8 cellular contexts compared by ENCODE assay signal in the genomic region with DNA sequence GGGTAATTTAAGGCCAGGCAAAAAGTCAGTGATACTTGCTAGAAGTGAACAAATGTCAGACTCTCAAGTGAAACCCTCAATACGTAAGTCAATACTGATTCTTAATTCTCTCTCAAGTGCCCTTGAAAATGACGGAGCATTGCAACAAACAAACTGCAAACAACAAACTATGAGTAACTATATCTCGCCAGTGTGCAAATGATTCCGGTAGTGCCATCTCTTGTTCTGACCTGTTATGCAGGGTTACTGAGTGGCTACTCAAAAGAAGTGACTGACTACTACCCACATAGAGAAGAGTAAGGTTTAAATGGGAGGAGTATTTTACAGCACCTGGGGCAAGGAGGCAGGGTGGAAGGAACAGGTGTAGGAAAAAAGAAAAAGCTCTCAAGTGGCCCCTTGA. TPM values are rescaled to one million over a fixed set of nuclear protein-coding genes. Genes with fewer than 3 reads are reported as not detected.
A peak's percentile ranks its signal among the peaks of the same experiment; 100 is the strongest.
DNase-seq lines count a peak whose midpoint lies in the region; ATAC-seq, FAIRE-seq and TF ChIP-seq lines count a peak whose summit lies in the region.

No MANE protein-coding gene starts in this region.

- H3K36me3 Mint-ChIP-seq in endodermal cell (ENCODE audit: low read depth) = no peaks in the 10 kb centered on the region

- H3K27ac ChIP-seq in endodermal cell (ENCODE audit: low read depth, low read length) (no peak overlapping the region), pancreas (peak overlapping the region; percentile 12 to 99 (median 98))

- DNase-seq in NCI-H510A (lab: John Stamatoyannopoulos, UW) (peak; percentile 35), endodermal cell (no peak), pancreas (no peak), AG08395 (ENCODE audit: low spot score) (no peak)
- no peak for DNase-seq in stimulated activated CD4-positive, alpha-beta T cell treated with anti-CD3 and anti-CD28 coated beads, Interleukin-1b, Interleukin-23, amount 100 ng/mL, for 48 hours

- H3K36me3 ChIP-seq in endodermal cell (ENCODE audit: control insufficient read depth, insufficient read depth, low read length) (no peaks in the 10 kb centered on the region), pancreas (no peaks in the 10 kb centered on the region)

- H3K27ac Mint-ChIP-seq in endodermal cell = no peak overlapping the region

- peaks cover 68% of the 10 kb centered on the region for H3K4me1 Mint-ChIP-seq in endodermal cell

- intact Hi-C loops in pancreas (cut with DNase I) = no loop called here

- H3K4me1 ChIP-seq in endodermal cell (ENCODE audit: control insufficient read depth, insufficient read depth, low read length) = peaks cover 11% of the 10 kb centered on the region
- H3K4me1 ChIP-seq in pancreas = peaks cover 16 to 26% (median 25%) of the 10 kb centered on the region in 3 donors

- no peaks in the 10 kb centered on the region for H3K27me3 Mint-ChIP-seq in endodermal cell (ENCODE audit: insufficient read depth)

- ATAC-seq in pancreas (peak in 1 of 4 donors; percentile 1), HG03460 (IDR thresholded peaks at IDR 0.05; ENCODE audit: unreplicated experiment) (no peak), HG03097 (IDR thresholded peaks at IDR 0.05; ENCODE audit: low FRiP score, unreplicated experiment) (no peak)

- H3K9me3 Mint-ChIP-seq in endodermal cell = no peaks in the 10 kb centered on the region

- H3K9ac ChIP-seq in endodermal cell (ENCODE audit: extremely low read depth, low read length, poor library complexity, severe bottlenecking) = no peak overlapping the region

- FAIRE-seq in pancreas (lab: Jason Lieb, UNC) = no peak

- H3K27me3 ChIP-seq in endodermal cell (ENCODE audit: control insufficient read depth, insufficient read depth, low read length, poor library complexity, severe bottlenecking) (no peaks in the 10 kb centered on the region), pancreas (no peaks in the 10 kb centered on the region)

- no peak for TF ChIP-seq CTCF in endodermal cell (conservative IDR thresholded peaks at IDR 0.05)
- TF ChIP-seq CTCF in pancreas (IDR thresholded peaks at IDR 0.05) = no peak

- peak overlapping the region; percentile 88 for H3K4me3 ChIP-seq in GM08714 (ENCODE audit: low read length)
- peak overlapping the region; percentile 82 for H3K4me3 ChIP-seq in endodermal cell (ENCODE audit: low read length)
- peak overlapping the region; percentile 16 to 92 (median 85) for H3K4me3 ChIP-seq in pancreas

- H3K9me3 ChIP-seq in endodermal cell (ENCODE audit: control insufficient read depth, low read length) (no peaks in the 10 kb centered on the region), pancreas (no peaks in the 10 kb centered on the region)

- H3K4me3 Mint-ChIP-seq in endodermal cell = peak overlapping the region; percentile 85

- WGBS in endodermal cell (ENCODE audit: insufficient coverage in 1 of 2, insufficient read length in 1 of 2), 2 experiments = 90 to 97% methylated on average over 4 of the region's 4 CpGs
- WGBS in pancreas, 2 donors = 12 to 21% methylated on average over 4 of the region's 4 CpGs

RNA-seq across cellular contexts. Expression of gene SLC19A2, which starts 1.6 kb away (rescaled TPM):
- total RNA-seq in endodermal cell (10 to 100 TPM; 11.5 to 12.9 TPM), pancreas (1 to 10 TPM; 3.7 to 9.2 (median 6.7) TPM)
- 16.1 TPM for polyA plus RNA-seq in endodermal cell (2013, experiment 1 of 2)
- 16.4 TPM for polyA plus RNA-seq in endodermal cell (2013, experiment 2 of 2)
- 10 to 100 TPM; 10.0 to 10.1 TPM for polyA plus RNA-seq in pancreas

RNA-seq across cellular contexts. Expression of gene CCDC181, which starts 56.8 kb away (rescaled TPM):
- total RNA-seq in endodermal cell = 1 to 10 TPM; 4.9 to 7.8 TPM
- 9.8 TPM for polyA plus RNA-seq in endodermal cell (2013, experiment 1 of 2)
- polyA plus RNA-seq in endodermal cell (2013, experiment 2 of 2) = 9.8 TPM
- 1 to 10 TPM in 2 of 6 donors, under 1 TPM in 4; 0.65 to 2.6 (median 0.80) TPM for total RNA-seq in pancreas
- 1 to 10 TPM; 1.9 to 4.3 TPM for polyA plus RNA-seq in pancreas
